In the genomic region with DNA sequence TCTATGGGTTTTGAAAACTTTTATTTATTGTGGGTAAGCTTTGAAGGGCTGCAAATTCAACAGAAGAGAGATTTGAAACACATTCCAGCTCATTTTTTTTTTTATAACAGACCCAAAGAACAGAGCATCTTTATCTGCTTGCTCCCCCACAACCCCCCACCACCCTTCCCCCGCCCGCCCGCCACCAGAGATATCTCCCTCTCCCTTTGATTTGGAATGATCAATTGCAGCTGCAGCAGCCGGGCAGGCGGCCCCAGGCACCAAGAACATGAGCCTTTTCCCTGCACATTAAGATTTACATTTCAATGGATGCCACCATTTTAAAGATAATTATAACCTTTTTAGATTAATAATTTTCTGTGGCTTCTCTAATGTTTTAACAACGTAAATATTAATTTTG, we compare ENCODE assay signal across 26 cellular contexts.
A peak's percentile ranks its signal among the peaks of the same experiment; 100 is the strongest.
DNase-seq lines count a peak whose midpoint lies in the region; TF ChIP-seq lines count a peak whose summit lies in the region.
"Had no signal": no experiment of that assay in that cellular context is flagged by ENCODE, and none has a peak within 500 bp of the region (broad histone marks: within the 10 kb centered on the region; RNA-seq: fewer than 3 reads in every experiment).

No MANE protein-coding gene starts in this region.

- peaks cover 87% of the 10 kb centered on the region for H3K4me1 Mint-ChIP-seq in neural crest cell
- no peaks in the 10 kb centered on the region for H3K4me1 Mint-ChIP-seq in activated CD4-positive, alpha-beta T cell treated with anti-CD3 and anti-CD28 coated beads, Interleukin-2, amount 10 ng/mL, durations not matched to agents 24 days and 14 days
- H3K4me1 Mint-ChIP-seq: activated CD4-positive, alpha-beta T cell treated with anti-CD3 and anti-CD28 coated beads for 36 hours; immature natural killer cell had no signal

- no peak for TF ChIP-seq EP300 in esophagus muscularis mucosa (IDR thresholded peaks at IDR 0.05)

- no peak overlapping the region for H3K27ac Mint-ChIP-seq in neural crest cell (ENCODE audit: unreplicated experiment)
- no peak overlapping the region for H3K27ac Mint-ChIP-seq in activated CD4-positive, alpha-beta T cell treated with anti-CD3 and anti-CD28 coated beads, Interleukin-2, amount 10 ng/mL, durations not matched to agents 24 days and 14 days
- H3K27ac Mint-ChIP-seq: activated CD4-positive, alpha-beta T cell treated with anti-CD3 and anti-CD28 coated beads for 36 hours; activated naive CD4-positive, alpha-beta T cell treated with anti-CD3 and anti-CD28 coated beads, Interleukin-2, amount 50 U/mL, for 72 hours; immature natural killer cell had no signal

- no peaks in the 10 kb centered on the region for H3K9me3 ChIP-seq in iPS-18a (ENCODE audit: control insufficient read depth, low read depth, low read length)
- no peaks in the 10 kb centered on the region for H3K9me3 ChIP-seq in breast epithelium
- peaks cover 0 to 11% (median 5%) of the 10 kb centered on the region in 4 donors for H3K9me3 ChIP-seq in esophagus muscularis mucosa

- 98% methylated on average over 6 of the region's 6 CpGs for WGBS in esophagus muscularis mucosa

- H3K27me3 Mint-ChIP-seq in neural crest cell (ENCODE audit: low read depth), result no peaks in the 10 kb centered on the region
- H3K27me3 Mint-ChIP-seq in activated CD4-positive, alpha-beta T cell treated with anti-CD3 and anti-CD28 coated beads, Interleukin-2, amount 10 ng/mL, durations not matched to agents 24 days and 14 days, result no peaks in the 10 kb centered on the region
- H3K27me3 Mint-ChIP-seq: activated CD4-positive, alpha-beta T cell treated with anti-CD3 and anti-CD28 coated beads for 36 hours had no signal

- no peak for TF ChIP-seq CTCF in neural crest cell (conservative IDR thresholded peaks at IDR 0.05)
- no peak for TF ChIP-seq CTCF in breast epithelium (IDR thresholded peaks at IDR 0.05)
- TF ChIP-seq CTCF in esophagus muscularis mucosa (IDR thresholded peaks at IDR 0.05), result no peak

- DNase-seq in H7, result peak; percentile 28
- peak in 35 of 58 donors; percentile 13 to 78 (median 37) for DNase-seq in anterior cingulate cortex (lab: John Stamatoyannopoulos, UW)
- no peak for DNase-seq in neural crest cell (ENCODE audit: low read depth, low spot score)
- DNase-seq in activated effector memory CD4-positive, alpha-beta T cell treated with anti-CD3 and anti-CD28 coated beads, Interleukin-2, amount 50 U/mL, for 16 hours, result no peak
- no peak for DNase-seq in breast epithelium (ENCODE audit: low spot score in 2 of 2)
- no peak for DNase-seq in esophagus muscularis mucosa (ENCODE audit: extremely low spot score)
- no peak for DNase-seq in activated CD4-positive, alpha-beta T cell treated with anti-CD3 and anti-CD28 coated beads, Interleukin-2, amount 10 ng/mL, durations not matched to agents 24 days and 14 days
- DNase-seq: activated CD4-positive, alpha-beta T cell treated with anti-CD3 and anti-CD28 coated beads for 36 hours; activated CD8-positive, alpha-beta memory T cell treated with anti-CD3 and anti-CD28 coated beads for 24 hours; activated T-cell treated with anti-CD3 and anti-CD28 coated beads for 4 hours; EL; erythroblast; immature natural killer cell; IMR-90; mammary epithelial cell; NCI-H1694 treated with DMSO at 0.1 percent for 48 hours; NCI-H446 treated with DMSO at 0.1 percent for 48 hours; NCI-H774; SIG-M5; stimulated activated CD4-positive, alpha-beta T cell treated with anti-CD3 and anti-CD28 coated beads, Interleukin-15, amount 100 ng/mL, for 24 hours; stimulated activated CD4-positive, alpha-beta T cell treated with anti-CD3 and anti-CD28 coated beads, Interleukin-4, amount 100 ng/mL, for 4 hours; SW 1271; trophoblast cell had no signal

- H3K27me3 ChIP-seq in H7 (ENCODE audit: control insufficient read depth, insufficient read depth, low read length), result no peaks in the 10 kb centered on the region
- H3K27me3 ChIP-seq in iPS-18a (ENCODE audit: control insufficient read depth, insufficient read depth, low read length), result no peaks in the 10 kb centered on the region
- H3K27me3 ChIP-seq in breast epithelium, result no peaks in the 10 kb centered on the region
- H3K27me3 ChIP-seq in esophagus muscularis mucosa, result no peaks in the 10 kb centered on the region
- H3K27me3 ChIP-seq: ascending aorta had no signal

- no peaks in the 10 kb centered on the region for H3K36me3 ChIP-seq in H7 (replicated peaks; ENCODE audit: control insufficient read depth, insufficient read depth, low read length)
- H3K36me3 ChIP-seq in iPS-18a (ENCODE audit: control insufficient read depth, low read depth, low read length), result no peaks in the 10 kb centered on the region
- no peaks in the 10 kb centered on the region for H3K36me3 ChIP-seq in breast epithelium
- H3K36me3 ChIP-seq in esophagus muscularis mucosa, result no peaks in the 10 kb centered on the region
- H3K36me3 ChIP-seq: ascending aorta had no signal

- H3K36me3 Mint-ChIP-seq in neural crest cell (ENCODE audit: low read depth), result peaks cover 4% of the 10 kb centered on the region
- H3K36me3 Mint-ChIP-seq in activated CD4-positive, alpha-beta T cell treated with anti-CD3 and anti-CD28 coated beads, Interleukin-2, amount 10 ng/mL, durations not matched to agents 24 days and 14 days (ENCODE audit: low read depth), result no peaks in the 10 kb centered on the region

- peak overlapping the region; percentile 23 for H3K4me3 Mint-ChIP-seq in neural crest cell
- H3K4me3 Mint-ChIP-seq in activated CD4-positive, alpha-beta T cell treated with anti-CD3 and anti-CD28 coated beads, Interleukin-2, amount 10 ng/mL, durations not matched to agents 24 days and 14 days, result no peak overlapping the region
- H3K4me3 Mint-ChIP-seq: activated CD4-positive, alpha-beta T cell treated with anti-CD3 and anti-CD28 coated beads for 36 hours; immature natural killer cell had no signal

- H3K27ac ChIP-seq in iPS-18a (ENCODE audit: low read length) (peak overlapping the region; percentile 61), breast epithelium (no peak overlapping the region), esophagus muscularis mucosa (replicated peaks in 1 of 4) (no peak overlapping the region)
- H3K27ac ChIP-seq: ascending aorta had no signal

- TF ChIP-seq POLR2A in breast epithelium (IDR thresholded peaks at IDR 0.05), result no peak
- no peak for TF ChIP-seq POLR2A in esophagus muscularis mucosa (IDR thresholded peaks at IDR 0.05; ENCODE audit: low read depth)

- H3K4me3 ChIP-seq in H7 (ENCODE audit: insufficient read depth, low read depth, low read length) (no peak overlapping the region), iPS-18a (ENCODE audit: low read length) (peak overlapping the region; percentile 13), breast epithelium (no peak overlapping the region), esophagus muscularis mucosa (no peak overlapping the region)
- H3K4me3 ChIP-seq: ascending aorta had no signal

- H3K4me1 ChIP-seq in iPS-18a (ENCODE audit: control insufficient read depth, low read depth, low read length), result peaks cover 38% of the 10 kb centered on the region
- no peaks in the 10 kb centered on the region for H3K4me1 ChIP-seq in breast epithelium
- H3K4me1 ChIP-seq in esophagus muscularis mucosa, result peaks cover 0 to 5% (median 0%) of the 10 kb centered on the region in 4 donors
- H3K4me1 ChIP-seq: ascending aorta had no signal

- no peaks in the 10 kb centered on the region for H3K9me3 Mint-ChIP-seq in neural crest cell
- H3K9me3 Mint-ChIP-seq in activated CD4-positive, alpha-beta T cell treated with anti-CD3 and anti-CD28 coated beads, Interleukin-2, amount 10 ng/mL, durations not matched to agents 24 days and 14 days, result no peaks in the 10 kb centered on the region

- intact Hi-C loops in breast epithelium (cut with DNase I; ENCODE audit: low total_unique reads) (no loop called here), esophagus muscularis mucosa (cut with DNase I) (no loop called here)
- intact Hi-C loops in activated CD4-positive, alpha-beta T cell treated with anti-CD3 and anti-CD28 coated beads, Interleukin-2, amount 10 ng/mL, durations not matched to agents 24 days and 14 days (cut with micrococcal nuclease), result no loop called here

- H3K9ac ChIP-seq in iPS-18a (ENCODE audit: low read length), result no peak overlapping the region

Comparison
In these comparisons a context has a peak if more than half of its experiments do, and no peak if none do; other contexts are left out.
1. DNase-seq: peak in H7 (single experiment) and anterior cingulate cortex (35 of 58); none in neural crest cell (single experiment), activated effector memory CD4-positive, alpha-beta T cell treated with anti-CD3 and anti-CD28 coated beads, Interleukin-2, amount 50 U/mL, for 16 hours (single experiment), breast epithelium (0 of 2), esophagus muscularis mucosa (single experiment) and activated CD4-positive, alpha-beta T cell treated with anti-CD3 and anti-CD28 coated beads, Interleukin-2, amount 10 ng/mL, durations not matched to agents 24 days and 14 days (single experiment).